ENCODE assay signal across 12 cellular contexts in the genomic region with DNA sequence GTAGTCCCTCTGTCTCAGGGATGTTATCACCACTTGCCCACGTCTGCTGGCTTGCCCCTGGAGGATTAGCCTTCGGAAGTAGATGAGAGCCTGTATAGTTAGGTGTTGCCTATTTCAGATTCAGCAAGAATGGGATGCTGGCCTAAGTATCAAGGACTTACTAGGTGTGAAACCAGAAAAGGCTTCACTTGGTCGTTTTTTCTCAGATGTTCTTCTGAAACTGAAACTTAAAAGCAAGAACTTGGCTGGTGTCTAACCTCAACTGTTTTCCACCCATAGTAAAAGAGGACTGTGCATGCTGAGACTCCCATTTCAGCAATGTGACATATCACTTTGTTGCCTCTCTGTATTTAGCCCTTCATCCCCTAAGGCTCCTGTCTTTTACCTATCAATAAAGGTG.
DNase-seq lines count a peak whose midpoint lies in the region; ATAC-seq lines count a peak whose summit lies in the region.
"Had no signal": no experiment of that assay in that cellular context is flagged by ENCODE, and none has a peak within 500 bp of the region (broad histone marks: within the 10 kb centered on the region; RNA-seq: fewer than 3 reads in every experiment).

No MANE protein-coding gene starts in this region.

- CTCF ChIA-PET in naive thymus-derived CD4-positive, alpha-beta T cell (lab: Charles Lee) = interaction anchor here (0.5 kb wide), 1 partner anchor 8 kb away, joined by 3 read pairs; no protein-coding TSS in a partner anchor

- no peaks in the 10 kb centered on the region for H3K36me3 Mint-ChIP-seq in naive thymus-derived CD4-positive, alpha-beta T cell

- H3K4me1 Mint-ChIP-seq in naive thymus-derived CD4-positive, alpha-beta T cell = peaks cover 0 to 2% (median 0%) of the 10 kb centered on the region in 7 donors

- POLR2A ChIA-PET in naive thymus-derived CD4-positive, alpha-beta T cell (lab: Charles Lee) = no interaction called here

- H3K27me3 Mint-ChIP-seq in naive thymus-derived CD4-positive, alpha-beta T cell = peaks cover 0 to 12% (median 0%) of the 10 kb centered on the region in 5 donors
- H3K27me3 Mint-ChIP-seq: activated B cell treated with CpG ODN at 0.5 μM for 24 hours had no signal

- H3K27ac ChIP-seq in naive thymus-derived CD4-positive, alpha-beta T cell (ENCODE audit: low read depth, low read length) = no peak overlapping the region
- no peak overlapping the region for H3K27ac ChIP-seq in right cardiac atrium (ENCODE audit: low read length)

- H3K27ac Mint-ChIP-seq in naive thymus-derived CD4-positive, alpha-beta T cell = no peak overlapping the region
- H3K27ac Mint-ChIP-seq: activated B cell treated with CpG ODN at 0.5 μM for 24 hours; activated naive CD4-positive, alpha-beta T cell treated with anti-CD3 and anti-CD28 coated beads for 36 hours had no signal

- H3K4me3 Mint-ChIP-seq in naive thymus-derived CD4-positive, alpha-beta T cell = no peak overlapping the region
- H3K4me3 Mint-ChIP-seq: activated B cell treated with CpG ODN at 0.5 μM for 24 hours; activated naive CD4-positive, alpha-beta T cell treated with anti-CD3 and anti-CD28 coated beads for 36 hours had no signal

- no peak for DNase-seq in naive thymus-derived CD4-positive, alpha-beta T cell
- DNase-seq in NCI-H1436 treated with DMSO at 0.1 percent for 48 hours (lab: John Stamatoyannopoulos, UW) = no peak
- no peak for DNase-seq in right cardiac atrium
- DNase-seq in D341Med (ENCODE audit: low spot score) = no peak
- DNase-seq in NCI-H1105 treated with DMSO at 0.1 percent for 48 hours (lab: John Stamatoyannopoulos, UW) = no peak
- DNase-seq: activated B cell treated with CpG ODN at 0.5 μM for 24 hours; activated naive CD4-positive, alpha-beta T cell treated with anti-CD3 and anti-CD28 coated beads for 36 hours; dermis blood vessel endothelial cell; DMS53 had no signal

- 47% methylated on average over 3 of the region's 3 CpGs for whole genome bisulfite sequencing in right cardiac atrium

- H3K9me3 Mint-ChIP-seq in naive thymus-derived CD4-positive, alpha-beta T cell = peaks cover 0 to 3% (median 0%) of the 10 kb centered on the region in 11 donors
- H3K9me3 Mint-ChIP-seq: activated B cell treated with CpG ODN at 0.5 μM for 24 hours; activated naive CD4-positive, alpha-beta T cell treated with anti-CD3 and anti-CD28 coated beads for 36 hours had no signal

- H3K9me3 ChIP-seq in naive thymus-derived CD4-positive, alpha-beta T cell (ENCODE audit: control insufficient read depth in 2 of 3, low read length in 3 of 3) = no peaks in the 10 kb centered on the region
- H3K9me3 ChIP-seq in right cardiac atrium (ENCODE audit: control insufficient read depth, low read length) = no peaks in the 10 kb centered on the region

- no peaks in the 10 kb centered on the region for H3K4me1 ChIP-seq in naive thymus-derived CD4-positive, alpha-beta T cell (ENCODE audit: control insufficient read depth in 2 of 2, insufficient read depth in 2 of 2, low read length in 2 of 2)
- H3K4me1 ChIP-seq in right cardiac atrium (ENCODE audit: control insufficient read depth, insufficient read depth, low read length) = no peaks in the 10 kb centered on the region

- H3K4me3 ChIP-seq in naive thymus-derived CD4-positive, alpha-beta T cell (ENCODE audit: low read length) = no peak overlapping the region
- no peak overlapping the region for H3K4me3 ChIP-seq in right cardiac atrium (ENCODE audit: low read length)

- no peaks in the 10 kb centered on the region for H3K27me3 ChIP-seq in naive thymus-derived CD4-positive, alpha-beta T cell (ENCODE audit: control insufficient read depth in 2 of 2, insufficient read depth in 2 of 2, low read length in 2 of 2)
- H3K27me3 ChIP-seq in right cardiac atrium (ENCODE audit: control insufficient read depth, insufficient read depth) = peaks cover 2% of the 10 kb centered on the region

- ATAC-seq in GM18873 (IDR thresholded peaks at IDR 0.05; ENCODE audit: low FRiP score, unreplicated experiment) = peak; percentile 98
- peak; percentile 99 for ATAC-seq in GM21619 (IDR thresholded peaks at IDR 0.05; ENCODE audit: unreplicated experiment)
- peak; percentile 99 for ATAC-seq in HG03159 (IDR thresholded peaks at IDR 0.05; ENCODE audit: unreplicated experiment)
- ATAC-seq in naive thymus-derived CD4-positive, alpha-beta T cell = peak; percentile 34
- no peak for ATAC-seq in right cardiac atrium

- intact Hi-C loops in naive thymus-derived CD4-positive, alpha-beta T cell (cut with micrococcal nuclease) = no loop called here
- intact Hi-C loops in right cardiac atrium (cut with DNase I) = no loop called here

- H3K36me3 ChIP-seq in naive thymus-derived CD4-positive, alpha-beta T cell (ENCODE audit: control insufficient read depth in 2 of 3, insufficient read depth in 3 of 3, low read length in 3 of 3) = no peaks in the 10 kb centered on the region

Comparison
In these comparisons a context has a peak if more than half of its experiments do, and no peak if none do; other contexts are left out.
1. ATAC-seq: peak in GM18873 (single experiment), GM21619 (single experiment), HG03159 (single experiment) and naive thymus-derived CD4-positive, alpha-beta T cell (single experiment); none in right cardiac atrium (0 of 2).